1 cellular context compared by ENCODE assay signal in genomic region chr11:118748056-118748455, GRCh38.
TF ChIP-seq lines count a peak whose summit lies in the region.

No MANE protein-coding gene starts in this region.

TF ChIP-seq in HepG2, 621 proteins besides CTCF, POLR2A, EP300 and RAD21 (continued from another document):
- TF ChIP-seq GMEB2 (CRISPR knock-in tag; IDR thresholded peaks at IDR 0.05; ENCODE audit: low read depth) (no peak), TEAD3 (CRISPR knock-in tag; optimal IDR thresholded peaks at IDR 0.05; ENCODE audit: borderline replicate concordance) (peak; percentile 25), RBM22 (optimal IDR thresholded peaks at IDR 0.05; ENCODE audit: low read length) (peak; percentile 11), NR2F6 (IDR thresholded peaks at IDR 0.05) (peak; percentile 44), NR2F6 (CRISPR knock-in tag; IDR thresholded peaks at IDR 0.05) (peak; percentile 48; the same call in 1 of the 2 replicates), TFAP4 (IDR thresholded peaks at IDR 0.05; ENCODE audit: borderline replicate concordance, low read depth) (peak; percentile 72), PAXIP1 (CRISPR knock-in tag; conservative IDR thresholded peaks at IDR 0.05) (peak; percentile 34; the same call in 1 of the 2 replicates), ARID5B (CRISPR knock-in tag; IDR thresholded peaks at IDR 0.05) (0 out of 2 replicates have a peak, but pooled peaks have one; percentile 10), ZNF652 (CRISPR knock-in tag; IDR thresholded peaks at IDR 0.05; ENCODE audit: borderline replicate concordance, low read depth) (peak; percentile 86), ZNF253 (CRISPR knock-in tag; IDR thresholded peaks at IDR 0.05; ENCODE audit: borderline replicate concordance) (no peak), RFX5 (IDR thresholded peaks at IDR 0.05; ENCODE audit: low read depth, low read length) (peak; percentile 52; the same call in 1 of the 2 replicates), ZNF281 (CRISPR knock-in tag; IDR thresholded peaks at IDR 0.05; ENCODE audit: borderline replicate concordance) (peak; percentile 19; the same call in 1 of the 2 replicates), RARA (CRISPR knock-in tag; IDR thresholded peaks at IDR 0.05) (peak; percentile 33; the same call in 1 of the 2 replicates), ZBTB25 (CRISPR knock-in tag; IDR thresholded peaks at IDR 0.05) (no peak), NR2F1 (CRISPR knock-in tag; IDR thresholded peaks at IDR 0.05) (peak in 1 of 2 experiments; percentile 18; a peak in 1 of 4 replicates), NR2F2 (IDR thresholded peaks at IDR 0.05; ENCODE audit: borderline replicate concordance, low read depth) (peak; percentile 34; the same call in 1 of the 2 replicates), HNF4A (CRISPR knock-in tag; IDR thresholded peaks at IDR 0.05) (peak; percentile 66), HNF4G (IDR thresholded peaks at IDR 0.05; ENCODE audit: borderline replicate concordance, low read depth, low read length) (peak; percentile 76), HNF4G (CRISPR knock-in tag; IDR thresholded peaks at IDR 0.05; ENCODE audit: borderline replicate concordance, low read depth) (no peak), NFIB (CRISPR knock-in tag; IDR thresholded peaks at IDR 0.05; ENCODE audit: borderline replicate concordance) (no peak)
